In the genomic region with DNA sequence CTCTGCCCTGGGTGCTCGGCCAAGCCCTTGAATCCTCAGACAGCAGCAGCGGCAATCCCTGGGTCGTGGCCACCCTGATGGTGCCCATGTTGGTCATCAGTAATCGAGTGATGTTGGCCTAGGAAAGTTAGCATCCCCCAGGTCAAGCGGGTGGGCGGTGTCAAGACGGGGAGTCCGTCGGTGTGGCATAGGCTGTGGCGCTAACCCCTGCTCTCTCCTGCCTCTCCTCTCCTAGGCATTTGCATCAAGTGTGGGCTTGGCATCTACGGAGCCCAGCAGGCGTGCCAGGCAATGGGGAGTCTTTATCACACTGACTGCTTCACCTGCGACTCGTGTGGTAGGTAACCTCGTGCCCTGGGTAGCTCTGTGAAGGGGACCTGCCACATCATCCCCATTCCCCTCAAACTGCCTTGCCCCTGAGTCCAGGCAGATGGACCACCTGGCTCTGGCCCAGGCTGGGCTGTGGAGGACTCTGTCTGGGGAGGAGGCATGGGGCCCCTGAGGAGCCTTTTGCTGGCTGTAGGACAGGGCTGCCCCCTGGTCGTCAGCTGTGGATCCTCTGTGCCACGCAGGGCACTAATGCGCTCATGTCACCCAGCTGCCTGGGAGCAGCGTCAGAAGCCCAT, we compare ENCODE assay signal across 19 cellular contexts. TPM values are rescaled to one million over a fixed set of nuclear protein-coding genes. Genes with fewer than 3 reads are reported as not detected.
DNase-seq lines count a peak whose midpoint lies in the region; ATAC-seq and TF ChIP-seq lines count a peak whose summit lies in the region.
"Had no signal": no experiment of that assay in that cellular context is flagged by ENCODE, and none has a peak within 500 bp of the region (broad histone marks: within the 10 kb centered on the region; RNA-seq: fewer than 3 reads in every experiment).

No MANE protein-coding gene starts in this region.

- H3K27ac Mint-ChIP-seq in activated CD4-positive, alpha-beta T cell treated with anti-CD3 and anti-CD28 coated beads, Interleukin-2, amount 10 ng/mL, durations not matched to agents 24 days and 14 days: no peak overlapping the region
- H3K27ac Mint-ChIP-seq: B cell; CD8-positive, alpha-beta T cell had no signal

- no peaks in the 10 kb centered on the region for H3K9me3 Mint-ChIP-seq in activated CD4-positive, alpha-beta T cell treated with anti-CD3 and anti-CD28 coated beads, Interleukin-2, amount 10 ng/mL, durations not matched to agents 24 days and 14 days
- H3K9me3 Mint-ChIP-seq: CD8-positive, alpha-beta T cell had no signal

- TF ChIP-seq CTCF in coronary artery (IDR thresholded peaks at IDR 0.05): no peak

- H3K4me3 Mint-ChIP-seq in activated CD4-positive, alpha-beta T cell treated with anti-CD3 and anti-CD28 coated beads, Interleukin-2, amount 10 ng/mL, durations not matched to agents 24 days and 14 days: no peak overlapping the region
- H3K4me3 Mint-ChIP-seq: B cell; CD8-positive, alpha-beta T cell had no signal

- no peaks in the 10 kb centered on the region for H3K4me1 Mint-ChIP-seq in activated CD4-positive, alpha-beta T cell treated with anti-CD3 and anti-CD28 coated beads, Interleukin-2, amount 10 ng/mL, durations not matched to agents 24 days and 14 days
- H3K4me1 Mint-ChIP-seq: B cell had no signal

- H3K4me3 ChIP-seq in coronary artery: no peak overlapping the region
- H3K4me3 ChIP-seq: GM12878 had no signal

- H3K27ac ChIP-seq in coronary artery: peak overlapping the region; percentile 33 to 63
- H3K27ac ChIP-seq: 22Rv1, C4-2B had no signal

- peaks cover 11% of the 10 kb centered on the region for H3K27me3 Mint-ChIP-seq in activated CD4-positive, alpha-beta T cell treated with anti-CD3 and anti-CD28 coated beads, Interleukin-2, amount 10 ng/mL, durations not matched to agents 24 days and 14 days

- peak; percentile 34 for DNase-seq in activated effector memory CD4-positive, alpha-beta T cell treated with anti-CD3 and anti-CD28 coated beads, Interleukin-2, amount 50 U/mL, for 16 hours
- no peak for DNase-seq in activated effector memory CD4-positive, alpha-beta T cell treated with Interleukin-2 at 50 U/mL for 16 hours
- DNase-seq in coronary artery (ENCODE audit: low spot score) (no peak), posterior vena cava (ENCODE audit: low spot score) (peak; percentile 41), HK-2 (ENCODE audit: unreplicated experiment) (no peak)
- DNase-seq in activated CD4-positive, alpha-beta T cell treated with anti-CD3 and anti-CD28 coated beads, Interleukin-2, amount 10 ng/mL, durations not matched to agents 24 days and 14 days: no peak
- DNase-seq: Caco-2; CD8-positive, alpha-beta T cell; KG1; MM.1S; NCI-H2029 treated with DMSO at 0.1 percent for 48 hours; NCI-H526 treated with DMSO at 0.1 percent for 48 hours; RPMI8226; SHP77 had no signal

- no peak for ATAC-seq in GM19351 (IDR thresholded peaks at IDR 0.05; ENCODE audit: unreplicated experiment)
- ATAC-seq: CD8-positive, alpha-beta T cell; GM12878 had no signal

- intact Hi-C loops in posterior vena cava (cut with DNase I): no loop called here
- intact Hi-C loops in activated CD4-positive, alpha-beta T cell treated with anti-CD3 and anti-CD28 coated beads, Interleukin-2, amount 10 ng/mL, durations not matched to agents 24 days and 14 days (cut with micrococcal nuclease): no loop called here

- no peaks in the 10 kb centered on the region for H3K36me3 Mint-ChIP-seq in activated CD4-positive, alpha-beta T cell treated with anti-CD3 and anti-CD28 coated beads, Interleukin-2, amount 10 ng/mL, durations not matched to agents 24 days and 14 days (ENCODE audit: low read depth)
- H3K36me3 Mint-ChIP-seq: CD8-positive, alpha-beta T cell had no signal

RNA-seq across cellular contexts. Expression of gene WTIP, which starts 8.7 kb away (rescaled TPM):
- 10 to 100 TPM; 20.7 to 28.6 TPM for total RNA-seq in posterior vena cava
- 0.47 and 1.0 TPM in 2 replicates for total RNA-seq in activated CD4-positive, alpha-beta T cell treated with anti-CD3 and anti-CD28 coated beads, Interleukin-2, amount 10 ng/mL, durations not matched to agents 24 days and 14 days

Comparison
In these comparisons a context has a peak if more than half of its experiments do, and no peak if none do; other contexts are left out.
1. DNase-seq: peak in activated effector memory CD4-positive, alpha-beta T cell treated with anti-CD3 and anti-CD28 coated beads, Interleukin-2, amount 50 U/mL, for 16 hours (single experiment) and posterior vena cava (single experiment); none in activated effector memory CD4-positive, alpha-beta T cell treated with Interleukin-2 at 50 U/mL for 16 hours (single experiment), coronary artery (single experiment), activated CD4-positive, alpha-beta T cell treated with anti-CD3 and anti-CD28 coated beads, Interleukin-2, amount 10 ng/mL, durations not matched to agents 24 days and 14 days (single experiment) and HK-2 (single experiment).
2. RNA of gene WTIP, which starts 8.7 kb away (total RNA-seq): 20.7 to 28.6 TPM in posterior vena cava; 0.47 to 1.0 TPM in activated CD4-positive, alpha-beta T cell treated with anti-CD3 and anti-CD28 coated beads, Interleukin-2, amount 10 ng/mL, durations not matched to agents 24 days and 14 days; every median in the first group is over 10 times any median in the second.